Comparison of ENCODE assay signal across 23 cellular contexts in genomic region chr2:95007822-95008221, GRCh38. TPM values are rescaled to one million over a fixed set of nuclear protein-coding genes. Genes with fewer than 3 reads are reported as not detected.
DNase-seq lines count a peak whose midpoint lies in the region; ATAC-seq lines count a peak whose summit lies in the region.
"Had no signal": no experiment of that assay in that cellular context is flagged by ENCODE, and none has a peak within 500 bp of the region (broad histone marks: within the 10 kb centered on the region; RNA-seq: fewer than 3 reads in every experiment).

No MANE protein-coding gene starts in this region.

- ATAC-seq in activated naive CD8-positive, alpha-beta T cell treated with anti-CD3 and anti-CD28 coated beads, Interleukin-2, amount 10 ng/mL, durations not matched to agents 7 days and 5 days (ENCODE audit: low read depth), result peak; percentile 21
- ATAC-seq in activated naive CD8-positive, alpha-beta T cell treated with anti-CD3 and anti-CD28 coated beads, Interleukin-2, amount 50 U/mL, for 24 hours, result no peak
- peak; percentile 79 to 85 for ATAC-seq in left cardiac atrium
- ATAC-seq in HG03175 (IDR thresholded peaks at IDR 0.05; ENCODE audit: unreplicated experiment), result no peak
- ATAC-seq in HG03280 (IDR thresholded peaks at IDR 0.05; ENCODE audit: unreplicated experiment), result no peak
- no peak for ATAC-seq in HG03095 (IDR thresholded peaks at IDR 0.05; ENCODE audit: unreplicated experiment)
- ATAC-seq: CD8-positive, alpha-beta T cell; naive thymus-derived CD8-positive, alpha-beta T cell had no signal

- peaks cover 8% of the 10 kb centered on the region for H3K27me3 Mint-ChIP-seq in activated naive CD8-positive, alpha-beta T cell treated with anti-CD3 and anti-CD28 coated beads, Interleukin-2, amount 10 ng/mL, durations not matched to agents 7 days and 5 days
- H3K27me3 Mint-ChIP-seq in activated naive CD8-positive, alpha-beta T cell treated with anti-CD3 and anti-CD28 coated beads, Interleukin-2, amount 50 U/mL, for 24 hours, result peaks cover 2% of the 10 kb centered on the region

- intact Hi-C loops in left cardiac atrium (cut with DNase I) (no loop called here), posterior cingulate gyrus (cut with DNase I) (no loop called here)

- H3K9me3 Mint-ChIP-seq in activated naive CD8-positive, alpha-beta T cell treated with anti-CD3 and anti-CD28 coated beads, Interleukin-2, amount 10 ng/mL, durations not matched to agents 7 days and 5 days, result no peaks in the 10 kb centered on the region
- no peaks in the 10 kb centered on the region for H3K9me3 Mint-ChIP-seq in activated naive CD8-positive, alpha-beta T cell treated with anti-CD3 and anti-CD28 coated beads, Interleukin-2, amount 50 U/mL, for 24 hours
- H3K9me3 Mint-ChIP-seq: activated B cell treated with CpG ODN at 0.5 μM for 24 hours; activated naive CD4-positive, alpha-beta T cell treated with anti-CD3 and anti-CD28 coated beads for 36 hours; CD8-positive, alpha-beta T cell; IgD-negative memory B cell; naive thymus-derived CD8-positive, alpha-beta T cell; T-helper 1 cell treated with Interleukin-12 subunit alpha and Interleukin-12 subunit beta and Interleukin-4 antibody, amounts not matched to agents 30 μg/mL and 1 μg/mL, for 36 hours had no signal

- peak; percentile 24 for DNase-seq in activated naive CD8-positive, alpha-beta T cell treated with anti-CD3 and anti-CD28 coated beads, Interleukin-2, amount 10 ng/mL, durations not matched to agents 7 days and 5 days
- no peak for DNase-seq in activated naive CD8-positive, alpha-beta T cell treated with anti-CD3 and anti-CD28 coated beads, Interleukin-2, amount 50 U/mL, for 24 hours
- DNase-seq in left cardiac atrium, result peak; percentile 38
- DNase-seq in posterior cingulate gyrus, result peak in 6 of 10 donors; percentile 27 to 92 (median 71)
- DNase-seq in activated naive CD4-positive, alpha-beta T cell treated with anti-CD3 and anti-CD28 coated beads, Interleukin-2, amount 50 U/mL, for 16 hours, result no peak
- DNase-seq: activated B cell treated with CpG ODN at 0.5 μM for 24 hours; activated CD8-positive, alpha-beta memory T cell treated with anti-CD3 and anti-CD28 coated beads, Interleukin-2, amount 50 U/mL, for 4 hours; activated naive CD4-positive, alpha-beta T cell treated with anti-CD3 and anti-CD28 coated beads for 36 hours; brain microvascular endothelial cell; CD8-positive, alpha-beta T cell; effector CD4-positive, alpha-beta T cell; MV-4-11; naive thymus-derived CD8-positive, alpha-beta T cell; NCI-H2171 treated with DMSO at 0.1 percent for 48 hours; NK-92 treated with Interleukin-12 subunit alpha and Interleukin-12 subunit beta, amount 100 ng/mL, for 24 hours; stimulated activated CD4-positive, alpha-beta T cell treated with anti-CD3 and anti-CD28 coated beads, Interleukin-2, amount 100 ng/mL, for 48 hours had no signal

- H3K4me1 Mint-ChIP-seq in activated naive CD8-positive, alpha-beta T cell treated with anti-CD3 and anti-CD28 coated beads, Interleukin-2, amount 10 ng/mL, durations not matched to agents 7 days and 5 days, result peaks cover 15% of the 10 kb centered on the region
- peaks cover 7% of the 10 kb centered on the region for H3K4me1 Mint-ChIP-seq in activated naive CD8-positive, alpha-beta T cell treated with anti-CD3 and anti-CD28 coated beads, Interleukin-2, amount 50 U/mL, for 24 hours
- H3K4me1 Mint-ChIP-seq: activated B cell treated with CpG ODN at 0.5 μM for 24 hours, IgD-negative memory B cell had no signal

- POLR2A ChIA-PET in activated naive CD8-positive, alpha-beta T cell treated with anti-CD3 and anti-CD28 coated beads, Interleukin-2, amount 10 ng/mL, durations not matched to agents 7 days and 5 days (lab: Charles Lee), result no interaction called here

- no peak overlapping the region for H3K4me3 Mint-ChIP-seq in activated naive CD8-positive, alpha-beta T cell treated with anti-CD3 and anti-CD28 coated beads, Interleukin-2, amount 10 ng/mL, durations not matched to agents 7 days and 5 days
- no peak overlapping the region for H3K4me3 Mint-ChIP-seq in activated naive CD8-positive, alpha-beta T cell treated with anti-CD3 and anti-CD28 coated beads, Interleukin-2, amount 50 U/mL, for 24 hours
- H3K4me3 Mint-ChIP-seq: activated B cell treated with CpG ODN at 0.5 μM for 24 hours; activated naive CD4-positive, alpha-beta T cell treated with anti-CD3 and anti-CD28 coated beads for 36 hours; CD8-positive, alpha-beta T cell; IgD-negative memory B cell; naive thymus-derived CD8-positive, alpha-beta T cell; T-helper 1 cell treated with Interleukin-12 subunit alpha and Interleukin-12 subunit beta and Interleukin-4 antibody, amounts not matched to agents 30 μg/mL and 1 μg/mL, for 36 hours had no signal

- H3K36me3 Mint-ChIP-seq in activated naive CD8-positive, alpha-beta T cell treated with anti-CD3 and anti-CD28 coated beads, Interleukin-2, amount 10 ng/mL, durations not matched to agents 7 days and 5 days, result no peaks in the 10 kb centered on the region
- H3K36me3 Mint-ChIP-seq in activated naive CD8-positive, alpha-beta T cell treated with anti-CD3 and anti-CD28 coated beads, Interleukin-2, amount 50 U/mL, for 24 hours (ENCODE audit: low read depth), result no peaks in the 10 kb centered on the region
- H3K36me3 Mint-ChIP-seq: CD8-positive, alpha-beta T cell; IgD-negative memory B cell; naive thymus-derived CD8-positive, alpha-beta T cell had no signal

- H3K27ac Mint-ChIP-seq in activated naive CD8-positive, alpha-beta T cell treated with anti-CD3 and anti-CD28 coated beads, Interleukin-2, amount 10 ng/mL, durations not matched to agents 7 days and 5 days, result no peak overlapping the region
- no peak overlapping the region for H3K27ac Mint-ChIP-seq in activated naive CD8-positive, alpha-beta T cell treated with anti-CD3 and anti-CD28 coated beads, Interleukin-2, amount 50 U/mL, for 24 hours
- H3K27ac Mint-ChIP-seq: activated B cell treated with CpG ODN at 0.5 μM for 24 hours; activated naive CD4-positive, alpha-beta T cell treated with anti-CD3 and anti-CD28 coated beads for 36 hours; CD8-positive, alpha-beta T cell; IgD-negative memory B cell; naive thymus-derived CD8-positive, alpha-beta T cell; T-helper 1 cell treated with Interleukin-12 subunit alpha and Interleukin-12 subunit beta and Interleukin-4 antibody, amounts not matched to agents 30 μg/mL and 1 μg/mL, for 36 hours had no signal

RNA-seq across cellular contexts. Expression of gene MAL, which starts 17.7 kb away (rescaled TPM):
- 100 to 1,000 TPM; 174 to 184 TPM for total RNA-seq in activated naive CD8-positive, alpha-beta T cell treated with anti-CD3 and anti-CD28 coated beads, Interleukin-2, amount 10 ng/mL, durations not matched to agents 7 days and 5 days
- 1 to 10 TPM; 5.8 to 7.8 TPM for total RNA-seq in left cardiac atrium
- total RNA-seq: activated B cell treated with CpG ODN at 0.5 μM for 24 hours, H4, liver had no signal

Comparison
In these comparisons a context has a peak if more than half of its experiments do, and no peak if none do; other contexts are left out.
1. ATAC-seq: peak in activated naive CD8-positive, alpha-beta T cell treated with anti-CD3 and anti-CD28 coated beads, Interleukin-2, amount 10 ng/mL, durations not matched to agents 7 days and 5 days (single experiment) and left cardiac atrium (2 of 2); none in activated naive CD8-positive, alpha-beta T cell treated with anti-CD3 and anti-CD28 coated beads, Interleukin-2, amount 50 U/mL, for 24 hours (single experiment), HG03175 (single experiment), HG03280 (single experiment) and HG03095 (single experiment).
2. DNase-seq: peak in activated naive CD8-positive, alpha-beta T cell treated with anti-CD3 and anti-CD28 coated beads, Interleukin-2, amount 10 ng/mL, durations not matched to agents 7 days and 5 days (single experiment), left cardiac atrium (single experiment) and posterior cingulate gyrus (6 of 10); none in activated naive CD8-positive, alpha-beta T cell treated with anti-CD3 and anti-CD28 coated beads, Interleukin-2, amount 50 U/mL, for 24 hours (single experiment) and activated naive CD4-positive, alpha-beta T cell treated with anti-CD3 and anti-CD28 coated beads, Interleukin-2, amount 50 U/mL, for 16 hours (single experiment).
3. RNA of gene MAL, which starts 17.7 kb away (total RNA-seq): 174 to 184 TPM in activated naive CD8-positive, alpha-beta T cell treated with anti-CD3 and anti-CD28 coated beads, Interleukin-2, amount 10 ng/mL, durations not matched to agents 7 days and 5 days; 5.8 to 7.8 TPM in left cardiac atrium; every median in the first group is over 10 times any median in the second.